Comparison of ENCODE assay signal across 8 cellular contexts in the genomic region with DNA sequence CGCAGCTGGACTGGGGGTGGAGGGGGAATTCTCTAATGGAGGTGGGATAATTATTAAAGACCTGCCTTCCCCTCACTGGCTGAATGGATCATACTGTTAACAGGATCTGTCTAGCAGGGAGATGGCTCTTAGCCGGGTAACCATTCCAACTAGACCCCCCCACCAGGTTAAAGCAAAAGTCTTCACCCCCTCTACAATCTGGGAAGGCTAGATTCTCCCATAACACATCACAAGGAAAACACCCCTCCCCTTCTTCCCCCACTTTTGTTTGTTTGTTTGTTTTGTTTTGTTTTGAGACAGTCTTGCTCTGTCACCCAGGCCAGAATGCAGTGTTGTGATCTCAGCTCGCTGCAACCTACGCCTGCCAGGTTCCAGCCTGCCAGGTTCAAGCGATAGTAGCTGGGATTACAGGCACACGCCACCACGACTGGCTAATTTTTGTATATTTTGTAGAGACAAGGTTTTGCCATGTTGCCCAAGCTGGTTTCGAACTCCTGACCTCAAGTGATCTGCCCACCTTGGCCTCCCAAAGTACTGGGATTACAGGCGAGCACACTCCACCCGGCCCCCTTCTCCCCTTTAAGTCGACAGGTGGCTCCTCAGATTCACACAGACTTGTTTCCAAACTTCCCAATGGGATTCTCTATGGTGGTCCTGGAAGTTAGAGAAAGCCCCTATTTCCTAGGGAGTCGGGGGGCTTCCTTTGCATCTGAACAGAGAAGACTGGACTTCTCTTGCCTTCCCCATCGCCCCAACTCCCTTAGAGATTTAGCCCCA. TPM values are rescaled to one million over a fixed set of nuclear protein-coding genes. Genes with fewer than 3 reads are reported as not detected.
DNase-seq lines count a peak whose midpoint lies in the region; ATAC-seq and TF ChIP-seq lines count a peak whose summit lies in the region.

No MANE protein-coding gene starts in this region.

- peaks cover 0 to 52% (median 17%) of the 10 kb centered on the region in 4 donors for H3K4me1 ChIP-seq in right lobe of liver
- H3K4me1 ChIP-seq in thyroid gland: peaks cover 41 to 50% of the 10 kb centered on the region in 2 donors

- 40% methylated on average over 11 of the region's 13 CpGs for whole genome bisulfite sequencing in right lobe of liver (ENCODE audit: insufficient coverage, low coverage, low lambda C conversion rate, missing lambda C conversion rate)
- WGBS in thyroid gland, 2 donors: 40 to 50% methylated on average over 13 of the region's 13 CpGs

- peaks cover 72% of the 10 kb centered on the region for H3K4me1 Mint-ChIP-seq in activated T-cell treated with anti-CD3 and anti-CD28 coated beads, Interleukin-2, amount 50 U/mL, for 4 hours (ENCODE audit: low read depth)

- H3K27ac ChIP-seq in right lobe of liver (peak overlapping the region in 2 of 3 donors; percentile 90 to 92), thyroid gland (peak overlapping the region in 2 of 3 donors; percentile 97)

- H3K9me3 ChIP-seq in right lobe of liver (no peaks in the 10 kb centered on the region), thyroid gland (no peaks in the 10 kb centered on the region)

- H3K4me3 ChIP-seq in astrocyte of the cerebellum (ENCODE audit: low read depth, low read length) (peak overlapping the region; percentile 83), right lobe of liver (peak overlapping the region; percentile 64 to 88 (median 86)), thyroid gland (replicated peaks in 1 of 3) (peak overlapping the region; percentile 18 to 89 (median 57))

- H3K27me3 ChIP-seq in right lobe of liver (no peaks in the 10 kb centered on the region), thyroid gland (no peaks in the 10 kb centered on the region)

- no peaks in the 10 kb centered on the region for H3K9me3 Mint-ChIP-seq in activated T-cell treated with anti-CD3 and anti-CD28 coated beads, Interleukin-2, amount 50 U/mL, for 4 hours

- TF ChIP-seq CTCF in astrocyte of the cerebellum (IDR thresholded peaks at IDR 0.05; ENCODE audit: low read depth, low read length, missing control alignments) (no peak), right lobe of liver (IDR thresholded peaks at IDR 0.05) (no peak), thyroid gland (IDR thresholded peaks at IDR 0.05) (no peak)

- DNase-seq in activated T-cell treated with anti-CD3 and anti-CD28 coated beads, Interleukin-2, amount 50 U/mL, for 4 hours: no peak
- DNase-seq in activated T-cell treated with anti-CD3 and anti-CD28 coated beads, Interleukin-2, amount 50 U/mL, for 48 hours: no peak
- DNase-seq in astrocyte of the cerebellum (ENCODE audit: low read depth) (no peak), right lobe of liver (no peak), thyroid gland (no peak), ACHN (no peak), GOT3 (lab: John Stamatoyannopoulos, UW) (no peak), NCI-H1048 (lab: John Stamatoyannopoulos, UW) (no peak)

- in situ Hi-C loops in astrocyte of the cerebellum (cut with HindIII; ENCODE audit: low sequenced_read_pairs): no loop called here
- in situ Hi-C loops in ACHN (cut with HindIII; ENCODE audit: low pct_ligation_motif_present, low pct_unique_long_range_greater_than_20kb, low sequenced_read_pairs): no loop called here

- no peak for ATAC-seq in activated T-cell treated with anti-CD3 and anti-CD28 coated beads, Interleukin-2, amount 50 U/mL, for 4 hours
- no peak for ATAC-seq in right lobe of liver

- peaks cover 0 to 14% (median 10%) of the 10 kb centered on the region in 4 donors for H3K36me3 ChIP-seq in right lobe of liver
- peaks cover 9 to 10% of the 10 kb centered on the region in 2 donors for H3K36me3 ChIP-seq in thyroid gland

- H3K36me3 Mint-ChIP-seq in activated T-cell treated with anti-CD3 and anti-CD28 coated beads, Interleukin-2, amount 50 U/mL, for 4 hours (ENCODE audit: insufficient read depth): peaks cover 9% of the 10 kb centered on the region

- intact Hi-C loops in right lobe of liver (cut with DNase I): no loop called here
- intact Hi-C loops in thyroid gland (cut with DNase I): loop anchor here (10.0 kb wide), 2 partner anchors 59 to 119 kb away; no protein-coding TSS in a partner anchor

- no peaks in the 10 kb centered on the region for H3K27me3 Mint-ChIP-seq in activated T-cell treated with anti-CD3 and anti-CD28 coated beads, Interleukin-2, amount 50 U/mL, for 4 hours (ENCODE audit: low read depth)

- TF ChIP-seq POLR2A in right lobe of liver (IDR thresholded peaks at IDR 0.05) (no peak), thyroid gland (IDR thresholded peaks at IDR 0.05) (no peak)

- peak overlapping the region; percentile 96 for H3K4me3 Mint-ChIP-seq in activated T-cell treated with anti-CD3 and anti-CD28 coated beads, Interleukin-2, amount 50 U/mL, for 4 hours

RNA-seq across cellular contexts. Expression of a gene that starts 3.5 kb away (rescaled TPM):
- total RNA-seq in activated T-cell treated with anti-CD3 and anti-CD28 coated beads, Interleukin-2, amount 50 U/mL, for 4 hours: 10 to 100 TPM; 53.0 to 64.9 (median 64.5) TPM
- total RNA-seq in right lobe of liver (10 to 100 TPM; 21.8 to 45.7 (median 33.4) TPM), thyroid gland (100 to 1,000 TPM in 1 of 4 donors, 10 to 100 TPM in 3; 61.7 to 122 (median 77.6) TPM)

RNA-seq across cellular contexts. Expression of a gene that starts 12.1 kb away (rescaled TPM):
- total RNA-seq in activated T-cell treated with anti-CD3 and anti-CD28 coated beads, Interleukin-2, amount 50 U/mL, for 4 hours: 1,000 to 10,000 TPM in 1 of 3 donors, 100 to 1,000 TPM in 2; 885 to 1,118 (median 953) TPM
- total RNA-seq in right lobe of liver (100 to 1,000 TPM; 346 to 535 (median 362) TPM), thyroid gland (100 to 1,000 TPM; 310 to 557 (median 431) TPM)

RNA-seq across cellular contexts. Expression of a gene that starts 54.4 kb away (rescaled TPM):
- 100 to 1,000 TPM; 343 to 400 (median 399) TPM for total RNA-seq in activated T-cell treated with anti-CD3 and anti-CD28 coated beads, Interleukin-2, amount 50 U/mL, for 4 hours
- total RNA-seq in right lobe of liver (100 to 1,000 TPM in 2 of 6 experiments, 10 to 100 TPM in 4; 70.0 to 184 (median 81.8) TPM), thyroid gland (100 to 1,000 TPM; 101 to 132 (median 124) TPM)
